ENCODE assay signal across 1 cellular context in genomic region chr1:56833088-56833487, GRCh38.
A peak's percentile ranks its signal among the peaks of the same experiment; 100 is the strongest.
TF ChIP-seq lines count a peak whose summit lies in the region.

No MANE protein-coding gene starts in this region.

TF ChIP-seq in neural cell, 6 proteins besides CTCF, POLR2A, EP300 and RAD21:
- no peak for TF ChIP-seq MXI1 (conservative IDR thresholded peaks at IDR 0.05; ENCODE audit: poor library complexity, severe bottlenecking)
- no peak for TF ChIP-seq REST (IDR thresholded peaks at IDR 0.05; ENCODE audit: borderline replicate concordance)
- TF ChIP-seq SMC3 (conservative IDR thresholded peaks at IDR 0.05; ENCODE audit: poor library complexity): peak; percentile 69
- TF ChIP-seq TAF1 (IDR thresholded peaks at IDR 0.05; ENCODE audit: low read depth): no peak
- TF ChIP-seq EZH2 (IDR thresholded peaks at IDR 0.05; ENCODE audit: borderline replicate concordance, insufficient read depth, low read length, poor library complexity, severe bottlenecking): no peak
- TF ChIP-seq POLR2AphosphoS5 (IDR thresholded peaks at IDR 0.05): no peak
